ENCODE assay signal across 10 cellular contexts in genomic region chr7:32298403-32299132, GRCh38.
DNase-seq lines count a peak whose midpoint lies in the region; ATAC-seq and TF ChIP-seq lines count a peak whose summit lies in the region.
"Had no signal": no experiment of that assay in that cellular context is flagged by ENCODE, and none has a peak within 500 bp of the region (broad histone marks: within the 10 kb centered on the region; RNA-seq: fewer than 3 reads in every experiment).

No MANE protein-coding gene starts in this region.

- H3K4me1 Mint-ChIP-seq in endodermal cell, result peaks cover 8% of the 10 kb centered on the region
- H3K4me1 Mint-ChIP-seq in naive thymus-derived CD8-positive, alpha-beta T cell, result peaks cover 4 to 15% (median 9%) of the 10 kb centered on the region in 4 donors

- H3K4me3 ChIP-seq in A673 (ENCODE audit: low read depth, low read length, poor library complexity, severe bottlenecking) (peak overlapping the region; percentile 23), MG63 (peak overlapping the region; percentile 43), endodermal cell (ENCODE audit: low read length) (peak overlapping the region; percentile 88)

- intact Hi-C loops in A673 (cut with micrococcal nuclease; ENCODE audit: unreplicated experiment), result no loop called here

- H3K36me3 ChIP-seq in A673 (ENCODE audit: insufficient read depth, low read length, poor library complexity, severe bottlenecking) (no peaks in the 10 kb centered on the region), MG63 (no peaks in the 10 kb centered on the region), endodermal cell (ENCODE audit: control insufficient read depth, insufficient read depth, low read length) (no peaks in the 10 kb centered on the region)

- H3K36me3 Mint-ChIP-seq in endodermal cell (ENCODE audit: low read depth), result no peaks in the 10 kb centered on the region
- H3K36me3 Mint-ChIP-seq in naive thymus-derived CD8-positive, alpha-beta T cell, result no peaks in the 10 kb centered on the region
- H3K36me3 Mint-ChIP-seq: activated naive CD4-positive, alpha-beta T cell treated with anti-CD3 and anti-CD28 coated beads, Interleukin-2, amount 10 ng/mL, durations not matched to agents 7 days and 5 days had no signal

- WGBS in endodermal cell (ENCODE audit: insufficient coverage in 1 of 2, insufficient read length in 1 of 2), 2 experiments, result 0 to 1% methylated on average over 8 to 80 of the region's 80 CpGs

- CTCF ChIA-PET in A673 (lab: Charles Lee), result no interaction called here

- TF ChIP-seq CTCF in A673 (conservative IDR thresholded peaks at IDR 0.05; ENCODE audit: low read depth, low read length) (no peak), endodermal cell (conservative IDR thresholded peaks at IDR 0.05) (peak; percentile 45)

- H3K9me3 ChIP-seq in A673 (ENCODE audit: low read depth, low read length, poor library complexity, severe bottlenecking), result no peaks in the 10 kb centered on the region
- H3K9me3 ChIP-seq in MG63, result no peaks in the 10 kb centered on the region
- no peaks in the 10 kb centered on the region for H3K9me3 ChIP-seq in endodermal cell (ENCODE audit: control insufficient read depth, low read length)

- DNase-seq in A673 (ENCODE audit: low spot score) (peak; percentile 8), MG63 (no peak), endodermal cell (peak; percentile 80), LoVo (ENCODE audit: low spot score) (no peak)
- no peak for DNase-seq in naive thymus-derived CD8-positive, alpha-beta T cell
- DNase-seq: activated naive CD4-positive, alpha-beta T cell treated with anti-CD3 and anti-CD28 coated beads, Interleukin-2, amount 10 ng/mL, durations not matched to agents 7 days and 5 days; stimulated activated CD4-positive, alpha-beta T cell treated with anti-CD3 and anti-CD28 coated beads, Interleukin-2, amount 100 ng/mL, for 24 hours had no signal

- peak overlapping the region; percentile 76 for H3K4me3 Mint-ChIP-seq in endodermal cell
- peak overlapping the region in 6 of 10 donors; percentile 7 to 58 (median 52) for H3K4me3 Mint-ChIP-seq in naive thymus-derived CD8-positive, alpha-beta T cell
- H3K4me3 Mint-ChIP-seq: activated naive CD4-positive, alpha-beta T cell treated with anti-CD3 and anti-CD28 coated beads, Interleukin-2, amount 10 ng/mL, durations not matched to agents 7 days and 5 days had no signal

- H3K27ac Mint-ChIP-seq in endodermal cell, result no peak overlapping the region
- no peak overlapping the region for H3K27ac Mint-ChIP-seq in naive thymus-derived CD8-positive, alpha-beta T cell
- H3K27ac Mint-ChIP-seq: activated naive CD4-positive, alpha-beta T cell treated with anti-CD3 and anti-CD28 coated beads, Interleukin-2, amount 10 ng/mL, durations not matched to agents 7 days and 5 days had no signal

- POLR2A ChIA-PET in A673 (lab: Charles Lee; ENCODE audit: low non-redundant PET), result no interaction called here
- POLR2A ChIA-PET in naive thymus-derived CD8-positive, alpha-beta T cell (lab: Charles Lee), result no interaction called here

- ATAC-seq in naive thymus-derived CD8-positive, alpha-beta T cell, result no peak
- ATAC-seq in GM19467 (IDR thresholded peaks at IDR 0.05; ENCODE audit: unreplicated experiment), result no peak
- no peak for ATAC-seq in HG02840 (IDR thresholded peaks at IDR 0.05; ENCODE audit: low FRiP score, unreplicated experiment)
- ATAC-seq in GM18517 (IDR thresholded peaks at IDR 0.05; ENCODE audit: unreplicated experiment), result no peak

- H3K27me3 ChIP-seq in A673 (replicated peaks; ENCODE audit: insufficient read depth, low read depth, low read length, poor library complexity) (peaks cover 94% of the 10 kb centered on the region), MG63 (peaks cover 31% of the 10 kb centered on the region), endodermal cell (ENCODE audit: control insufficient read depth, insufficient read depth, low read length, poor library complexity, severe bottlenecking) (peaks cover 69% of the 10 kb centered on the region)

- H3K27me3 Mint-ChIP-seq in endodermal cell (ENCODE audit: insufficient read depth), result peaks cover 60% of the 10 kb centered on the region
- H3K27me3 Mint-ChIP-seq in naive thymus-derived CD8-positive, alpha-beta T cell, result peaks cover 21 to 50% (median 43%) of the 10 kb centered on the region in 5 donors

- H3K4me1 ChIP-seq in A673 (ENCODE audit: insufficient read depth, low read length, poor library complexity, severe bottlenecking) (no peaks in the 10 kb centered on the region), endodermal cell (ENCODE audit: control insufficient read depth, insufficient read depth, low read length) (no peaks in the 10 kb centered on the region)

- BruUV-seq in A673 (replicated peaks; lab: Mats Ljungman, UMichigan), result no TSS peak

- no peaks in the 10 kb centered on the region for H3K9me3 Mint-ChIP-seq in endodermal cell
- peaks cover 0 to 3% (median 0%) of the 10 kb centered on the region in 9 donors for H3K9me3 Mint-ChIP-seq in naive thymus-derived CD8-positive, alpha-beta T cell
- H3K9me3 Mint-ChIP-seq: activated naive CD4-positive, alpha-beta T cell treated with anti-CD3 and anti-CD28 coated beads, Interleukin-2, amount 10 ng/mL, durations not matched to agents 7 days and 5 days had no signal

- H3K27ac ChIP-seq in A673 (ENCODE audit: low read depth, low read length, poor library complexity, severe bottlenecking) (no peak overlapping the region), endodermal cell (ENCODE audit: low read depth, low read length) (no peak overlapping the region)

- no peak overlapping the region for H3K9ac ChIP-seq in endodermal cell (ENCODE audit: extremely low read depth, low read length, poor library complexity, severe bottlenecking)

Comparison
In these comparisons a context has a peak if more than half of its experiments do, and no peak if none do; other contexts are left out.
1. DNase-seq: peak in A673 (single experiment) and endodermal cell (single experiment); none in MG63 (single experiment), naive thymus-derived CD8-positive, alpha-beta T cell (0 of 10) and LoVo (single experiment).
2. H3K4me3 ChIP-seq: peak in every context shown above with its lines; median percentile 88 in endodermal cell; 43 in MG63; 23 in A673.